ENCODE assay signal across 9 cellular contexts in the genomic region with DNA sequence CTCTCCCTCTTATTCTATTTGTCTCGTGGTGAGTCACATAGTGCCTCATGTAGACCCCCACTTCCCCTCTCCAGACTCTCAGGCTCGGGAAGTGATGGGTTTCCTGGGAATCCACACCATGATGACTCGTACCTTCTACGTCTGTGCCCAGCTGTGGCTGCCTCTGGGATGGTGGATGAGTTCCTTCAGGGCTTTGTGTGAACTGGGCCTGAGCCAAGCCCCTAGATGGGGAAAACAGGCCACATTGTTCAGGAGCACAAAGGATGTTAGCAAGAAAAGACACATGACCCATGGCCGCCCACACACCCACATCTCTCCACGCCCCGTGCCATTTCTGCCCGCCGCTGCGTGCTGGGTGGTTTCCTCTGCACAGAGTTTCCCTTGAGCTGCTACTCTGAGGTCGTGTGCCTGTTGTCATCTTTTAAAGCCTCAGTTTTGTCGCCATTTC. TPM values are rescaled to one million over a fixed set of nuclear protein-coding genes. Genes with fewer than 3 reads are reported as not detected.
A peak's percentile ranks its signal among the peaks of the same experiment; 100 is the strongest.
DNase-seq lines count a peak whose midpoint lies in the region; ATAC-seq, FAIRE-seq and TF ChIP-seq lines count a peak whose summit lies in the region.
"Had no signal": no experiment of that assay in that cellular context is flagged by ENCODE, and none has a peak within 500 bp of the region (broad histone marks: within the 10 kb centered on the region; RNA-seq: fewer than 3 reads in every experiment).

No MANE protein-coding gene starts in this region.

- no peaks in the 10 kb centered on the region for H3K9me3 Mint-ChIP-seq in stimulated activated memory B cell treated with anti-CD40 and anti-IgM and Interleukin-4, amounts not matched to agents 10 μg/mL and 1 μg/mL and 100 μg/mL, for 72 hours

- H3K9me3 ChIP-seq in mesodermal cell (ENCODE audit: control insufficient read depth, low read length) = no peaks in the 10 kb centered on the region

- H3K27ac ChIP-seq in coronary artery = peak overlapping the region in 1 of 2 donors; percentile 56
- peak overlapping the region; percentile 93 for H3K27ac ChIP-seq in mesodermal cell (ENCODE audit: low read depth, low read length, severe bottlenecking)

- H3K27me3 Mint-ChIP-seq in stimulated activated memory B cell treated with anti-CD40 and anti-IgM and Interleukin-4, amounts not matched to agents 10 μg/mL and 1 μg/mL and 100 μg/mL, for 72 hours = no peaks in the 10 kb centered on the region

- WGBS in mesodermal cell (ENCODE audit: insufficient coverage in 2 of 2), 2 experiments = 77 to 86% methylated on average over 9 of the region's 12 CpGs

- no peaks in the 10 kb centered on the region for H3K36me3 ChIP-seq in mesodermal cell (ENCODE audit: control insufficient read depth, insufficient read depth, low read length)

- ATAC-seq in HG03108 (IDR thresholded peaks at IDR 0.05; ENCODE audit: unreplicated experiment) = peak; percentile 50
- peak; percentile 96 for ATAC-seq in stimulated activated memory B cell treated with anti-CD40 and anti-IgM and Interleukin-4, amounts not matched to agents 10 μg/mL and 1 μg/mL and 100 μg/mL, for 72 hours

- H3K4me3 ChIP-seq in coronary artery (no peak overlapping the region), mesodermal cell (ENCODE audit: extremely low read depth, insufficient read depth, low read length, poor library complexity, severe bottlenecking) (no peak overlapping the region)

- H3K27ac Mint-ChIP-seq in stimulated activated memory B cell treated with anti-CD40 and anti-IgM and Interleukin-4, amounts not matched to agents 10 μg/mL and 1 μg/mL and 100 μg/mL, for 72 hours = peak overlapping the region; percentile 95

- FAIRE-seq in GM18507 (lab: Jason Lieb, UNC) = peak; percentile 83
- FAIRE-seq: TTC549 had no signal

- H3K4me1 Mint-ChIP-seq in stimulated activated memory B cell treated with anti-CD40 and anti-IgM and Interleukin-4, amounts not matched to agents 10 μg/mL and 1 μg/mL and 100 μg/mL, for 72 hours = peaks cover 67% of the 10 kb centered on the region

- H3K4me1 ChIP-seq in mesodermal cell (ENCODE audit: control insufficient read depth, insufficient read depth, low read length, poor library complexity, severe bottlenecking) = peaks cover 35% of the 10 kb centered on the region

- peaks cover 41% of the 10 kb centered on the region for H3K36me3 Mint-ChIP-seq in stimulated activated memory B cell treated with anti-CD40 and anti-IgM and Interleukin-4, amounts not matched to agents 10 μg/mL and 1 μg/mL and 100 μg/mL, for 72 hours

- H3K4me3 Mint-ChIP-seq in stimulated activated memory B cell treated with anti-CD40 and anti-IgM and Interleukin-4, amounts not matched to agents 10 μg/mL and 1 μg/mL and 100 μg/mL, for 72 hours = peak overlapping the region; percentile 54

- DNase-seq in GM18507 (ENCODE audit: extremely low spot score, insufficient read length, low read depth) (no peak), coronary artery (ENCODE audit: low spot score) (peak; percentile 63), NCI-H146 (lab: John Stamatoyannopoulos, UW) (no peak), NCI-H1694 treated with DMSO at 0.1 percent for 48 hours (lab: John Stamatoyannopoulos, UW) (no peak)
- DNase-seq in activated CD4-positive, alpha-beta T cell treated with anti-CD3 and anti-CD28 coated beads, Interleukin-2, amount 50 U/mL, for 1 hour = peak; percentile 60

- TF ChIP-seq CTCF in coronary artery (IDR thresholded peaks at IDR 0.05) = no peak

RNA-seq across cellular contexts. Expression of gene ISG20, which starts 10.5 kb away (rescaled TPM):
- polyA plus RNA-seq in mesodermal cell (2013, experiment 1 of 2) = 1.5 TPM
- polyA plus RNA-seq in mesodermal cell (2013, experiment 2 of 2) = 1.6 TPM

RNA-seq across cellular contexts. Expression of gene AEN, which starts 28.2 kb away (rescaled TPM):
- polyA plus RNA-seq in mesodermal cell (2013, experiment 1 of 2) = 54.5 TPM
- polyA plus RNA-seq in mesodermal cell (2013, experiment 2 of 2) = 47.7 TPM

Comparison
In these comparisons a context has a peak if more than half of its experiments do, and no peak if none do; other contexts are left out.
1. DNase-seq: peak in activated CD4-positive, alpha-beta T cell treated with anti-CD3 and anti-CD28 coated beads, Interleukin-2, amount 50 U/mL, for 1 hour (single experiment) and coronary artery (single experiment); none in GM18507 (single experiment), NCI-H146 (single experiment) and NCI-H1694 treated with DMSO at 0.1 percent for 48 hours (single experiment).